In the genomic region with DNA sequence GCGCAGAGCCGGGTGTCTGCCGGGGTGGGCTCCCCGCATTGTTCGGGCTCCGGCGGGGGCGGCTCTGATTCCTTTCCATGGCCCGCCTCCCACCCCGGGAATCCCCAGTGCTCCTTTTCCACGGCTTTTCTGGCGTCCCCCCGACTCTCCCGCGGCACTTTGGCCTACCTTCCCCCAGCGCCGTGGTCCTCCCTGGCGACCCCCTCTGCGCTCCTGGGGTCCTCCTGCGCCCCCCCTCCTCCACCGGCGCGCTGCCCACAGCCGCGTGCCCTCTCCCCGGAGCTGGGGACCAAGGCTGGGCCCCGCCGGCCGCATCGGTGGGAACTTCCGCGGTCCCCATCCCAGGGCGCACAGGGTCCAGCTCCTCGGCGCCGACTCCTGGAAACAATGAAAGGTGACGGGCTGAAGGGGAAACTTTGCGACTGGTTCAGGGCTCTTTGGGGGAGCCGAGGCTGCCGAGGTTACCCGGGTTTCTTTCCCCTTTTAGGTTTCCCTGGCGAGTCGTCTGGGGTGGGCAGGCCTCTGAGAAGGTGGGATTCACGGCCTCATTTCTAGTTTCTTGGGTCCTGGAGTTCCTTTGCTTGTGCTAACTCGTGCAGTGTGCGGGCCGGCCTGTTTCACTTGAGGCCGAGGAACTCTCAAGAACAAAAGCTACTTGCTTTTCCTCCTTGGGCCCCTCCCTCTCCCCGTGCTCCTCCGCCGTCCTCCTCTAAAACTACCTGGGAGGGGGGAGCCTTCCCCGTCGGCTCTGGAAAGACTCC, we compare ENCODE assay signal across 8 cellular contexts. TPM values are rescaled to one million over a fixed set of nuclear protein-coding genes. Genes with fewer than 3 reads are reported as not detected.
DNase-seq lines count a peak whose midpoint lies in the region; ATAC-seq and TF ChIP-seq lines count a peak whose summit lies in the region.

No MANE protein-coding gene starts in this region.

- H3K4me1 Mint-ChIP-seq in endothelial cell (ENCODE audit: unreplicated experiment), result peaks cover 46% of the 10 kb centered on the region

- TF ChIP-seq CTCF in endothelial cell (IDR thresholded peaks at IDR 0.05; ENCODE audit: unreplicated experiment) (no peak), tibial artery (IDR thresholded peaks at IDR 0.05) (no peak)

- peak overlapping the region; percentile 98 for H3K4me3 Mint-ChIP-seq in endothelial cell (ENCODE audit: unreplicated experiment)

- intact Hi-C loops in tibial artery (cut with DNase I; ENCODE audit: low total_unique reads), result loop anchor here (10.0 kb wide), 2 partner anchors 213 to 1003 kb away; partner anchors contain the start of gene DLGAP1

- H3K27ac Mint-ChIP-seq in endothelial cell (ENCODE audit: unreplicated experiment), result peak overlapping the region; percentile 97

- peak overlapping the region; percentile 98 to 99 for H3K27ac ChIP-seq in tibial artery

- H3K4me3 ChIP-seq in mucosa of stomach (ENCODE audit: low read length) (peak overlapping the region; percentile 94), tibial artery (peak overlapping the region; percentile 72 to 89)

- H3K27me3 ChIP-seq in mucosa of stomach (ENCODE audit: control insufficient read depth, insufficient read depth, low read length), result no peaks in the 10 kb centered on the region
- no peaks in the 10 kb centered on the region for H3K27me3 ChIP-seq in tibial artery

- ATAC-seq in HG02571 (IDR thresholded peaks at IDR 0.05; ENCODE audit: unreplicated experiment), result no peak
- ATAC-seq in GM18907 (IDR thresholded peaks at IDR 0.05; ENCODE audit: unreplicated experiment), result no peak

- peaks cover 41% of the 10 kb centered on the region for H3K27me3 Mint-ChIP-seq in endothelial cell (ENCODE audit: unreplicated experiment)

- H3K4me1 ChIP-seq in mucosa of stomach (ENCODE audit: control insufficient read depth, insufficient read depth, low read length) (peaks cover 38% of the 10 kb centered on the region), tibial artery (peaks cover 0 to 38% (median 20%) of the 10 kb centered on the region in 4 donors)

- DNase-seq in AG08395 (ENCODE audit: low spot score) (peak; percentile 9), HS-27A (ENCODE audit: low read depth) (peak; percentile 42), endothelial cell (ENCODE audit: low spot score) (peak; percentile 41), tibial artery (peak; percentile 49 to 78)
- DNase-seq in activated CD8-positive, alpha-beta memory T cell treated with anti-CD3 and anti-CD28 coated beads for 48 hours (ENCODE audit: low read depth in 2 of 3, low spot score in 2 of 3), result peak in 2 of 3 experiments; percentile 19 to 25

- H3K36me3 Mint-ChIP-seq in endothelial cell (ENCODE audit: low read depth, unreplicated experiment), result peaks cover 27% of the 10 kb centered on the region

- H3K9me3 Mint-ChIP-seq in endothelial cell (ENCODE audit: unreplicated experiment), result no peaks in the 10 kb centered on the region

- peak overlapping the region; percentile 100 for H3K9ac ChIP-seq in mucosa of stomach (ENCODE audit: low read length)

- H3K9me3 ChIP-seq in mucosa of stomach (ENCODE audit: control insufficient read depth, low read length) (no peaks in the 10 kb centered on the region), tibial artery (no peaks in the 10 kb centered on the region)

- no peaks in the 10 kb centered on the region for H3K36me3 ChIP-seq in mucosa of stomach (ENCODE audit: control insufficient read depth, insufficient read depth, low read length)
- H3K36me3 ChIP-seq in tibial artery, result peaks cover 10 to 12% (median 12%) of the 10 kb centered on the region in 3 donors

RNA-seq across cellular contexts. Expression of gene TGIF1, which starts 2.2 kb away (rescaled TPM):
- total RNA-seq in endothelial cell (ENCODE audit: unreplicated experiment), result 72.5 TPM

Comparison
In these comparisons a context has a peak if more than half of its experiments do, and no peak if none do; other contexts are left out.
1. DNase-seq: peak in every context shown above with its lines; median percentile 64 in tibial artery; 42 in HS-27A; 41 in endothelial cell; 22 in activated CD8-positive, alpha-beta memory T cell treated with anti-CD3 and anti-CD28 coated beads for 48 hours; 9 in AG08395.